In genomic region chr20:37347891-37348642, GRCh38 we compare ENCODE assay signal across 8 cellular contexts. TPM values are rescaled to one million over a fixed set of nuclear protein-coding genes. Genes with fewer than 3 reads are reported as not detected.
A peak's percentile ranks its signal among the peaks of the same experiment; 100 is the strongest.
DNase-seq lines count a peak whose midpoint lies in the region; ATAC-seq and TF ChIP-seq lines count a peak whose summit lies in the region.

No MANE protein-coding gene starts in this region.

- no peak overlapping the region for H3K9ac ChIP-seq in SK-N-SH
- H3K9ac ChIP-seq in PC-3 (ENCODE audit: low read length) = no peak overlapping the region

- CTCF ChIA-PET in SK-N-SH (lab: Yijun Ruan, JAX) = interaction anchor here (0.6 to 3.1 kb wide), 5 partner anchors 16 to 1326 kb away, joined by 3 to 20 read pairs (median 4); no protein-coding TSS in a partner anchor
- CTCF ChIA-PET in PC-3 (lab: Charles Lee) = no interaction called here

- H3K79me2 ChIP-seq in SK-N-SH (ENCODE audit: insufficient read depth) = peaks cover 72% of the 10 kb centered on the region
- H3K79me2 ChIP-seq in PC-3 (ENCODE audit: low read length) = peaks cover 77% of the 10 kb centered on the region

- BruUV-seq in PC-3 (replicated peaks; lab: Mats Ljungman, UMichigan) = no TSS peak

- 76% methylated on average over 11 of the region's 11 CpGs for WGBS in SK-N-SH (ENCODE audit: low lambda C conversion rate)
- 77% methylated on average over 11 of the region's 11 CpGs for WGBS in esophagus muscularis mucosa

- H3K4me1 ChIP-seq in SK-N-SH (ENCODE audit: control insufficient read depth in 1 of 2, insufficient read depth in 2 of 2, low read depth in 1 of 2, low read length in 1 of 2) (peaks cover 4 to 60% of the 10 kb centered on the region in 2 experiments; a peak in 3 of 4 replicates), PC-3 (ENCODE audit: insufficient read depth, low read length) (peaks cover 35% of the 10 kb centered on the region), esophagus muscularis mucosa (peaks cover 4 to 70% (median 43%) of the 10 kb centered on the region in 4 donors)

- H3K36me3 ChIP-seq in SK-N-SH (replicated peaks in 1 of 2; ENCODE audit: control insufficient read depth in 1 of 2, insufficient read depth in 2 of 2, low read length in 1 of 2) (peaks cover 0 to 12% of the 10 kb centered on the region in 2 experiments), PC-3 (ENCODE audit: low read depth, low read length) (0 out of 2 replicates have a peak, but pooled peaks cover 4% of the 10 kb centered on the region), esophagus muscularis mucosa (peaks cover 0 to 23% (median 11%) of the 10 kb centered on the region in 4 donors)

- H3K4me2 ChIP-seq in SK-N-SH (no peak overlapping the region), PC-3 (ENCODE audit: low read length) (peak overlapping the region; percentile 92)

- no peaks in the 10 kb centered on the region for H3K9me2 ChIP-seq in SK-N-SH
- no peaks in the 10 kb centered on the region for H3K9me2 ChIP-seq in PC-3 (replicated peaks; ENCODE audit: low read length)

- intact Hi-C loops in PC-3 (cut with micrococcal nuclease) (loop anchor here (5.0 kb wide), 2 partner anchors 34 to 51 kb away; no protein-coding TSS in a partner anchor), esophagus muscularis mucosa (cut with DNase I) (loop anchor here (5.0 kb wide), 2 partner anchors 34 to 56 kb away; no protein-coding TSS in a partner anchor)

- peak; percentile 26 for DNase-seq in SK-N-SH
- DNase-seq in PC-3 = peak; percentile 23
- no peak for DNase-seq in esophagus muscularis mucosa (ENCODE audit: extremely low spot score)
- DNase-seq in stimulated activated CD8-positive, alpha-beta memory T cell treated with anti-CD3 and anti-CD28 coated beads, Interleukin-4, amount 100 ng/mL, for 48 hours = peak; percentile 41
- no peak for DNase-seq in ACHN
- no peak for DNase-seq in NCI-H82 treated with DMSO at 0.1 percent for 48 hours (lab: John Stamatoyannopoulos, UW; ENCODE audit: unreplicated experiment)
- no peak for DNase-seq in NOMO-1 (lab: John Stamatoyannopoulos, UW; ENCODE audit: unreplicated experiment in 2 of 2)

- H3K9me3 ChIP-seq in SK-N-SH = no peaks in the 10 kb centered on the region
- no peaks in the 10 kb centered on the region for H3K9me3 ChIP-seq in PC-3 (ENCODE audit: low read length)
- H3K9me3 ChIP-seq in esophagus muscularis mucosa = no peaks in the 10 kb centered on the region

- H3F3A ChIP-seq in SK-N-SH (replicated peaks; ENCODE audit: insufficient read depth) (peaks cover 17% of the 10 kb centered on the region), PC-3 (ENCODE audit: low read length, unreplicated experiment) (no peaks in the 10 kb centered on the region)

- H3K27me3 ChIP-seq in SK-N-SH (ENCODE audit: insufficient read depth) (no peaks in the 10 kb centered on the region), PC-3 (ENCODE audit: low read length) (no peaks in the 10 kb centered on the region), esophagus muscularis mucosa (peaks cover 0 to 10% (median 0%) of the 10 kb centered on the region in 4 donors)

- TF ChIP-seq RAD21 in SK-N-SH (IDR thresholded peaks at IDR 0.05; ENCODE audit: low read length) = no peak

- H3K4me3 ChIP-seq in SK-N-SH (ENCODE audit: low read depth in 2 of 2, low read length in 1 of 2) = no peak overlapping the region; a peak in 1 of 4 replicates
- H3K4me3 ChIP-seq in PC-3 (ENCODE audit: low read length) = peak overlapping the region; percentile 70; the same call in 1 of the 2 replicates
- no peak overlapping the region for H3K4me3 ChIP-seq in esophagus muscularis mucosa

- POLR2A ChIA-PET in SK-N-SH (lab: Yijun Ruan, JAX) (interaction anchor here (1.5 to 1.6 kb wide), 2 partner anchors 9 to 59 kb away, joined by 5 to 6 read pairs; partner anchors contain the start of gene MANBAL), PC-3 (lab: Charles Lee; ENCODE audit: unreplicated experiment) (no interaction called here)

- no peak overlapping the region for H2AFZ ChIP-seq in SK-N-SH (ENCODE audit: low read depth)
- no peak overlapping the region for H2AFZ ChIP-seq in PC-3 (ENCODE audit: low read length)

- in situ Hi-C loops in ACHN (cut with HindIII; ENCODE audit: low pct_ligation_motif_present, low pct_unique_long_range_greater_than_20kb, low sequenced_read_pairs) = no loop called here

- TF ChIP-seq EP300 in SK-N-SH (IDR thresholded peaks at IDR 0.05; ENCODE audit: borderline replicate concordance in 1 of 2, low read depth in 1 of 2, low read length in 1 of 2) = no peak
- TF ChIP-seq EP300 in esophagus muscularis mucosa (IDR thresholded peaks at IDR 0.05) = no peak

- H3K27ac ChIP-seq in SK-N-SH (ENCODE audit: low read depth in 2 of 2, low read length in 1 of 2) = peak overlapping the region in 1 of 2 experiments; percentile 88; a peak in 2 of 4 replicates
- H3K27ac ChIP-seq in PC-3 (ENCODE audit: low read length) = no peak overlapping the region
- H3K27ac ChIP-seq in esophagus muscularis mucosa (replicated peaks in 1 of 4) = peak overlapping the region; percentile 4 to 91 (median 54)

- H4K20me1 ChIP-seq in SK-N-SH (ENCODE audit: insufficient read depth) (peaks cover 25% of the 10 kb centered on the region), PC-3 (ENCODE audit: low read length) (peaks cover 30% of the 10 kb centered on the region)

- no peak for TF ChIP-seq POLR2A in esophagus muscularis mucosa (IDR thresholded peaks at IDR 0.05; ENCODE audit: low read depth)

- no peak for TF ChIP-seq CTCF in SK-N-SH (IDR thresholded peaks at IDR 0.05)
- TF ChIP-seq CTCF in PC-3 (conservative IDR thresholded peaks at IDR 0.05; ENCODE audit: low read depth, low read length) = no peak
- no peak for TF ChIP-seq CTCF in esophagus muscularis mucosa (IDR thresholded peaks at IDR 0.05)

- ATAC-seq in SK-N-SH treated with all-trans-retinoic acid at 6 μM for 48 hours (no peak), PC-3 (no peak)

TF ChIP-seq in SK-N-SH, 30 proteins besides CTCF, POLR2A, EP300 and RAD21 (continues in another document):
- TF ChIP-seq EZH2phosphoT487 (IDR thresholded peaks at IDR 0.05; ENCODE audit: borderline replicate concordance, low read depth) = no peak
- TF ChIP-seq, protein P1, sequence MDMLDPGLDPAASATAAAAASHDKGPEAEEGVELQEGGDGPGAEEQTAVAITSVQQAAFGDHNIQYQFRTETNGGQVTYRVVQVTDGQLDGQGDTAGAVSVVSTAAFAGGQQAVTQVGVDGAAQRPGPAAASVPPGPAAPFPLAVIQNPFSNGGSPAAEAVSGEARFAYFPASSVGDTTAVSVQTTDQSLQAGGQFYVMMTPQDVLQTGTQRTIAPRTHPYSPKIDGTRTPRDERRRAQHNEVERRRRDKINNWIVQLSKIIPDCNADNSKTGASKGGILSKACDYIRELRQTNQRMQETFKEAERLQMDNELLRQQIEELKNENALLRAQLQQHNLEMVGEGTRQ (IDR thresholded peaks at IDR 0.05; ENCODE audit: borderline replicate concordance, low read depth, low read length) = no peak
- TF ChIP-seq POLR2AphosphoS5 (IDR thresholded peaks at IDR 0.05; ENCODE audit: low read depth, low read length) = no peak
- TF ChIP-seq FOXM1 (IDR thresholded peaks at IDR 0.05; ENCODE audit: low read depth) = no peak
- no peak for TF ChIP-seq ELF1 (IDR thresholded peaks at IDR 0.05)

TF ChIP-seq in SK-N-SH treated with all-trans-retinoic acid at 6 μM for 48 hours, 23 proteins besides CTCF, POLR2A, EP300 and RAD21 (continues in another document):
- TF ChIP-seq ZNF8 (CRISPR knock-in tag; IDR thresholded peaks at IDR 0.05) = no peak
- TF ChIP-seq TCF4 (CRISPR knock-in tag; IDR thresholded peaks at IDR 0.05; ENCODE audit: borderline replicate concordance) = no peak
- TF ChIP-seq, protein P2, sequence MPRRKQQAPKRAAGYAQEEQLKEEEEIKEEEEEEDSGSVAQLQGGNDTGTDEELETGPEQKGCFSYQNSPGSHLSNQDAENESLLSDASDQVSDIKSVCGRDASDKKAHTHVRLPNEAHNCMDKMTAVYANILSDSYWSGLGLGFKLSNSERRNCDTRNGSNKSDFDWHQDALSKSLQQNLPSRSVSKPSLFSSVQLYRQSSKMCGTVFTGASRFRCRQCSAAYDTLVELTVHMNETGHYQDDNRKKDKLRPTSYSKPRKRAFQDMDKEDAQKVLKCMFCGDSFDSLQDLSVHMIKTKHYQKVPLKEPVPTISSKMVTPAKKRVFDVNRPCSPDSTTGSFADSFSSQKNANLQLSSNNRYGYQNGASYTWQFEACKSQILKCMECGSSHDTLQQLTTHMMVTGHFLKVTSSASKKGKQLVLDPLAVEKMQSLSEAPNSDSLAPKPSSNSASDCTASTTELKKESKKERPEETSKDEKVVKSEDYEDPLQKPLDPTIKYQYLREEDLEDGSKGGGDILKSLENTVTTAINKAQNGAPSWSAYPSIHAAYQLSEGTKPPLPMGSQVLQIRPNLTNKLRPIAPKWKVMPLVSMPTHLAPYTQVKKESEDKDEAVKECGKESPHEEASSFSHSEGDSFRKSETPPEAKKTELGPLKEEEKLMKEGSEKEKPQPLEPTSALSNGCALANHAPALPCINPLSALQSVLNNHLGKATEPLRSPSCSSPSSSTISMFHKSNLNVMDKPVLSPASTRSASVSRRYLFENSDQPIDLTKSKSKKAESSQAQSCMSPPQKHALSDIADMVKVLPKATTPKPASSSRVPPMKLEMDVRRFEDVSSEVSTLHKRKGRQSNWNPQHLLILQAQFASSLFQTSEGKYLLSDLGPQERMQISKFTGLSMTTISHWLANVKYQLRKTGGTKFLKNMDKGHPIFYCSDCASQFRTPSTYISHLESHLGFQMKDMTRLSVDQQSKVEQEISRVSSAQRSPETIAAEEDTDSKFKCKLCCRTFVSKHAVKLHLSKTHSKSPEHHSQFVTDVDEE (CRISPR knock-in tag; IDR thresholded peaks at IDR 0.05) = no peak
- no peak for TF ChIP-seq ZFP3 (CRISPR knock-in tag; IDR thresholded peaks at IDR 0.05)
- TF ChIP-seq BACH2 (CRISPR knock-in tag; IDR thresholded peaks at IDR 0.05; ENCODE audit: borderline replicate concordance) = no peak
- no peak for TF ChIP-seq ZFP30 (CRISPR knock-in tag; IDR thresholded peaks at IDR 0.05)
- TF ChIP-seq ARNTL (CRISPR knock-in tag; IDR thresholded peaks at IDR 0.05; ENCODE audit: borderline replicate concordance, low read depth) = no peak
- TF ChIP-seq ESRRG (CRISPR knock-in tag; IDR thresholded peaks at IDR 0.05) = no peak
- TF ChIP-seq ZNF70 (CRISPR knock-in tag; IDR thresholded peaks at IDR 0.05) = no peak

RNA-seq across cellular contexts. Expression of gene SRC, which starts 2.1 kb away (rescaled TPM):
- polyA plus RNA-seq in SK-N-SH (2012; rRNA removed) = 23.8 and 25.6 TPM in 2 replicates
- 9.6 and 17.1 TPM in 2 replicates for polyA plus RNA-seq in SK-N-SH (2012; cell fraction: cytosol; rRNA removed)
- polyA plus RNA-seq in SK-N-SH (2012; cell fraction: nucleus; rRNA removed) = 49.2 and 58.8 TPM in 2 replicates
- 55.6 and 82.1 TPM in 2 replicates for total RNA-seq in PC-3 (2014; rRNA removed)
- 10 to 100 TPM; 27.5 to 52.2 (median 42.3) TPM for total RNA-seq in esophagus muscularis mucosa

RNA-seq across cellular contexts. Expression of gene MANBAL, which starts 58.6 kb away (rescaled TPM):
- 105 and 141 TPM in 2 replicates for polyA plus RNA-seq in SK-N-SH (2012; rRNA removed)
- 96.7 and 125 TPM in 2 replicates for polyA plus RNA-seq in SK-N-SH (2012; cell fraction: cytosol; rRNA removed)
- 67.4 and 78.5 TPM in 2 replicates for polyA plus RNA-seq in SK-N-SH (2012; cell fraction: nucleus; rRNA removed)
- 21.9 and 27.5 TPM in 2 replicates for total RNA-seq in PC-3 (2014; rRNA removed)
- total RNA-seq in esophagus muscularis mucosa = 10 to 100 TPM; 38.3 to 56.3 (median 47.3) TPM

Comparison
In these comparisons a context has a peak if more than half of its experiments do, and no peak if none do; other contexts are left out.
1. DNase-seq: peak in SK-N-SH (single experiment), PC-3 (single experiment) and stimulated activated CD8-positive, alpha-beta memory T cell treated with anti-CD3 and anti-CD28 coated beads, Interleukin-4, amount 100 ng/mL, for 48 hours (single experiment); none in esophagus muscularis mucosa (single experiment), ACHN (single experiment), NCI-H82 treated with DMSO at 0.1 percent for 48 hours (single experiment) and NOMO-1 (0 of 2).